Comparison of ENCODE assay signal across 9 cellular contexts in genomic region chr10:100988166-100988565, GRCh38. TPM values are rescaled to one million over a fixed set of nuclear protein-coding genes. Genes with fewer than 3 reads are reported as not detected.
DNase-seq lines count a peak whose midpoint lies in the region; ATAC-seq and TF ChIP-seq lines count a peak whose summit lies in the region.
"Had no signal": no experiment of that assay in that cellular context is flagged by ENCODE, and none has a peak within 500 bp of the region (broad histone marks: within the 10 kb centered on the region; RNA-seq: fewer than 3 reads in every experiment).

No MANE protein-coding gene starts in this region.

- TF ChIP-seq RAD21 in liver (IDR thresholded peaks at IDR 0.05) = no peak

- no peaks in the 10 kb centered on the region for H3K27me3 Mint-ChIP-seq in activated T-cell treated with anti-CD3 and anti-CD28 coated beads, Interleukin-2, amount 50 U/mL, for 4 hours (ENCODE audit: low read depth)
- H3K27me3 Mint-ChIP-seq in activated naive CD8-positive, alpha-beta T cell treated with anti-CD3 and anti-CD28 coated beads, Interleukin-2, amount 50 U/mL, for 24 hours = no peaks in the 10 kb centered on the region

- no peaks in the 10 kb centered on the region for H3K9me3 ChIP-seq in liver (ENCODE audit: control insufficient read depth in 4 of 4, low read length in 3 of 4)
- H3K9me3 ChIP-seq in thoracic aorta = no peaks in the 10 kb centered on the region

- DNase-seq in activated T-cell treated with anti-CD3 and anti-CD28 coated beads, Interleukin-2, amount 50 U/mL, for 4 hours = no peak
- no peak for DNase-seq in activated T-cell treated with anti-CD3 and anti-CD28 coated beads, Interleukin-2, amount 50 U/mL, for 48 hours
- DNase-seq in activated naive CD8-positive, alpha-beta T cell treated with anti-CD3 and anti-CD28 coated beads, Interleukin-2, amount 50 U/mL, for 24 hours = no peak
- DNase-seq in thoracic aorta (ENCODE audit: low spot score) (no peak), kidney glomerular epithelial cell (lab: John Stamatoyannopoulos, UW) (no peak), NCI-H187 (lab: John Stamatoyannopoulos, UW) (no peak)
- DNase-seq: T1000 had no signal

- peak overlapping the region; percentile 96 for H3K27ac Mint-ChIP-seq in activated naive CD8-positive, alpha-beta T cell treated with anti-CD3 and anti-CD28 coated beads, Interleukin-2, amount 50 U/mL, for 24 hours

- peaks cover 37% of the 10 kb centered on the region for H3K4me1 Mint-ChIP-seq in activated T-cell treated with anti-CD3 and anti-CD28 coated beads, Interleukin-2, amount 50 U/mL, for 4 hours (ENCODE audit: low read depth)
- peaks cover 44% of the 10 kb centered on the region for H3K4me1 Mint-ChIP-seq in activated naive CD8-positive, alpha-beta T cell treated with anti-CD3 and anti-CD28 coated beads, Interleukin-2, amount 50 U/mL, for 24 hours

- H3K4me1 ChIP-seq in liver (ENCODE audit: control insufficient read depth in 4 of 4, insufficient read depth in 4 of 4, low read length in 3 of 4) = peaks cover 4 to 33% (median 28%) of the 10 kb centered on the region in 4 donors
- peaks cover 17 to 24% of the 10 kb centered on the region in 2 donors for H3K4me1 ChIP-seq in thoracic aorta (ENCODE audit: control insufficient read depth in 1 of 2, low read depth in 2 of 2)

- H3K4me3 ChIP-seq in liver (ENCODE audit: low read depth in 1 of 3, low read length in 3 of 3) (peak overlapping the region; percentile 89 to 98 (median 93)), thoracic aorta (peak overlapping the region; percentile 89)

- peak overlapping the region; percentile 90 for H3K4me3 Mint-ChIP-seq in activated T-cell treated with anti-CD3 and anti-CD28 coated beads, Interleukin-2, amount 50 U/mL, for 4 hours
- peak overlapping the region; percentile 98 for H3K4me3 Mint-ChIP-seq in activated naive CD8-positive, alpha-beta T cell treated with anti-CD3 and anti-CD28 coated beads, Interleukin-2, amount 50 U/mL, for 24 hours

- no peak overlapping the region for H3K27ac ChIP-seq in liver (ENCODE audit: low read depth in 1 of 2, low read length in 2 of 2)
- H3K27ac ChIP-seq in thoracic aorta = no peak overlapping the region

- H3K9me3 Mint-ChIP-seq in activated T-cell treated with anti-CD3 and anti-CD28 coated beads, Interleukin-2, amount 50 U/mL, for 4 hours = no peaks in the 10 kb centered on the region
- H3K9me3 Mint-ChIP-seq in activated naive CD8-positive, alpha-beta T cell treated with anti-CD3 and anti-CD28 coated beads, Interleukin-2, amount 50 U/mL, for 24 hours = no peaks in the 10 kb centered on the region

- no peaks in the 10 kb centered on the region for H3K27me3 ChIP-seq in liver (ENCODE audit: control insufficient read depth in 4 of 4, insufficient read depth in 4 of 4, low read length in 3 of 4)
- no peaks in the 10 kb centered on the region for H3K27me3 ChIP-seq in thoracic aorta (replicated peaks; ENCODE audit: insufficient read depth)

- no peak for TF ChIP-seq CTCF in liver (IDR thresholded peaks at IDR 0.05; ENCODE audit: low read depth, low read length, missing input control)
- TF ChIP-seq CTCF in thoracic aorta (IDR thresholded peaks at IDR 0.05) = no peak

- peak overlapping the region in 1 of 2 donors; percentile 17 for H3K9ac ChIP-seq in liver (ENCODE audit: low read depth in 1 of 2, low read length in 2 of 2)

- WGBS in liver = 73% methylated on average over 10 of the region's 10 CpGs

- H3K36me3 Mint-ChIP-seq in activated T-cell treated with anti-CD3 and anti-CD28 coated beads, Interleukin-2, amount 50 U/mL, for 4 hours (ENCODE audit: insufficient read depth) = peaks cover 29% of the 10 kb centered on the region
- peaks cover 38% of the 10 kb centered on the region for H3K36me3 Mint-ChIP-seq in activated naive CD8-positive, alpha-beta T cell treated with anti-CD3 and anti-CD28 coated beads, Interleukin-2, amount 50 U/mL, for 24 hours (ENCODE audit: low read depth)

- no peak for ATAC-seq in activated T-cell treated with anti-CD3 and anti-CD28 coated beads, Interleukin-2, amount 50 U/mL, for 4 hours
- ATAC-seq in activated naive CD8-positive, alpha-beta T cell treated with anti-CD3 and anti-CD28 coated beads, Interleukin-2, amount 50 U/mL, for 24 hours = no peak
- no peak for ATAC-seq in thoracic aorta (ENCODE audit: insufficient number of reproducible peaks, low FRiP score, low read depth)
- no peak for ATAC-seq in HG02763 (IDR thresholded peaks at IDR 0.05; ENCODE audit: unreplicated experiment)

- peaks cover 6 to 21% (median 9%) of the 10 kb centered on the region in 4 donors for H3K36me3 ChIP-seq in liver (ENCODE audit: control insufficient read depth in 4 of 4, insufficient read depth in 3 of 4, low read depth in 1 of 4, low read length in 3 of 4)
- peaks cover 9% of the 10 kb centered on the region for H3K36me3 ChIP-seq in thoracic aorta

TF ChIP-seq in liver, 16 proteins besides CTCF, POLR2A, EP300 and RAD21:
- TF ChIP-seq YY1 (IDR thresholded peaks at IDR 0.05) (no peak), MAX (IDR thresholded peaks at IDR 0.05) (no peak), SP1 (IDR thresholded peaks at IDR 0.05) (no peak), FOXA2 (IDR thresholded peaks at IDR 0.05) (no peak), JUND (IDR thresholded peaks at IDR 0.05) (no peak), TAF1 (conservative IDR thresholded peaks at IDR 0.05) (no peak), REST (IDR thresholded peaks at IDR 0.05) (no peak)

RNA-seq across cellular contexts. Expression of gene TWNK, which starts 0.8 kb away (rescaled TPM):
- 10 to 100 TPM; 49.8 to 55.5 (median 55.5) TPM for total RNA-seq in activated T-cell treated with anti-CD3 and anti-CD28 coated beads, Interleukin-2, amount 50 U/mL, for 4 hours
- total RNA-seq in liver = 1 to 10 TPM; 4.1 to 4.8 TPM
- polyA plus RNA-seq in liver = 1 to 10 TPM; 1.6 to 6.2 TPM
- total RNA-seq in thoracic aorta = 10 to 100 TPM in 1 of 2 donors, 1 to 10 TPM in 1; 5.3 to 16.6 TPM

RNA-seq across cellular contexts. Expression of gene MRPL43, which starts 0.9 kb away (rescaled TPM):
- 10 to 100 TPM; 68.8 to 76.3 (median 69.3) TPM for total RNA-seq in activated T-cell treated with anti-CD3 and anti-CD28 coated beads, Interleukin-2, amount 50 U/mL, for 4 hours
- total RNA-seq in liver (10 to 100 TPM; 30.5 to 53.3 TPM), thoracic aorta (10 to 100 TPM; 51.9 to 56.6 TPM)
- polyA plus RNA-seq in liver = 10 to 100 TPM; 62.4 to 76.0 TPM

RNA-seq across cellular contexts. Expression of gene LZTS2, which starts 11.4 kb away (rescaled TPM):
- total RNA-seq in activated T-cell treated with anti-CD3 and anti-CD28 coated beads, Interleukin-2, amount 50 U/mL, for 4 hours = 10 to 100 TPM in 1 of 3 donors, 1 to 10 TPM in 2; 9.3 to 10.2 (median 9.8) TPM
- total RNA-seq in liver = 10 to 100 TPM in 1 of 2 donors, 1 to 10 TPM in 1; 9.9 to 10.3 TPM
- polyA plus RNA-seq in liver = 1 to 10 TPM; 2.1 to 9.2 TPM
- 100 to 1,000 TPM; 127 to 165 TPM for total RNA-seq in thoracic aorta

RNA-seq across cellular contexts. Expression of gene SEMA4G, which starts 18.9 kb away (rescaled TPM):
- total RNA-seq in activated T-cell treated with anti-CD3 and anti-CD28 coated beads, Interleukin-2, amount 50 U/mL, for 4 hours = under 1 TPM; 0.35 to 0.69 (median 0.48) TPM
- 10 to 100 TPM; 13.9 to 20.7 TPM for total RNA-seq in liver
- polyA plus RNA-seq in liver = 10 to 100 TPM; 39.7 to 56.0 TPM
- 1 to 10 TPM; 3.5 to 4.3 TPM for total RNA-seq in thoracic aorta

RNA-seq across cellular contexts. Expression of gene PDZD7, which starts 42.8 kb away (rescaled TPM):
- total RNA-seq in activated T-cell treated with anti-CD3 and anti-CD28 coated beads, Interleukin-2, amount 50 U/mL, for 4 hours = under 1 TPM in 2 of 3 donors, not detected in 1; 0.05 to 0.26 TPM
- total RNA-seq in liver (under 1 TPM in 1 of 2 donors, not detected in 1; 0.09 TPM), thoracic aorta (1 to 10 TPM in 1 of 2 donors, under 1 TPM in 1; 0.14 to 1.1 TPM)
- polyA plus RNA-seq in liver = under 1 TPM; 0.06 to 0.07 TPM

Comparison
In these comparisons a context has a peak if more than half of its experiments do, and no peak if none do; other contexts are left out.
1. RNA of gene LZTS2, which starts 11.4 kb away (total RNA-seq): 127 to 165 TPM in thoracic aorta; 9.9 to 10.3 TPM in liver and 9.3 to 10.2 TPM in activated T-cell treated with anti-CD3 and anti-CD28 coated beads, Interleukin-2, amount 50 U/mL, for 4 hours; every median in the first group is over 10 times any median in the second.